Comparison of ENCODE assay signal across 12 cellular contexts in genomic region chr3:64300790-64301423, GRCh38.
A peak's percentile ranks its signal among the peaks of the same experiment; 100 is the strongest.
DNase-seq lines count a peak whose midpoint lies in the region; ATAC-seq and TF ChIP-seq lines count a peak whose summit lies in the region.
"Had no signal": no experiment of that assay in that cellular context is flagged by ENCODE, and none has a peak within 500 bp of the region (broad histone marks: within the 10 kb centered on the region; RNA-seq: fewer than 3 reads in every experiment).

No MANE protein-coding gene starts in this region.

- in situ Hi-C loops in SK-MEL-5 (cut with HindIII; ENCODE audit: low pct_unique_long_range_greater_than_20kb, low sequenced_read_pairs) = no loop called here

- no peak for ATAC-seq in HG03108 (IDR thresholded peaks at IDR 0.05; ENCODE audit: unreplicated experiment)
- no peak for ATAC-seq in GM19351 (IDR thresholded peaks at IDR 0.05; ENCODE audit: unreplicated experiment)
- ATAC-seq: CD8-positive, alpha-beta T cell; stimulated activated naive CD8-positive, alpha-beta T cell treated with anti-CD3 and anti-CD28 coated beads, Interleukin-15, Interleukin-2, amounts not matched to agents 100 U/mL and 50 U/mL, for 24 hours had no signal

- no peak for TF ChIP-seq CTCF in fibroblast of pulmonary artery (IDR thresholded peaks at IDR 0.05; ENCODE audit: low read length, missing control alignments)

- H3K4me3 ChIP-seq in fibroblast of pulmonary artery (replicated peaks; ENCODE audit: low read depth, low read length) = no peak overlapping the region
- no peak overlapping the region for H3K4me3 ChIP-seq in skeletal muscle cell (ENCODE audit: low read depth, low read length)
- H3K4me3 ChIP-seq: dorsolateral prefrontal cortex had no signal

- DNase-seq in GM03348 (ENCODE audit: low spot score) (peak; percentile 65), SK-MEL-5 (ENCODE audit: low read depth, low spot score) (peak; percentile 9), fibroblast of pulmonary artery (ENCODE audit: low read depth) (peak; percentile 90), skeletal muscle cell (ENCODE audit: low read depth) (peak; percentile 87), GDM1 (lab: John Stamatoyannopoulos, UW) (no peak)
- DNase-seq: activated CD4-positive, alpha-beta memory T cell treated with anti-CD3 and anti-CD28 coated beads for 36 hours; CD8-positive, alpha-beta T cell; dorsolateral prefrontal cortex; NCI-H1694; stimulated activated naive CD8-positive, alpha-beta T cell treated with anti-CD3 and anti-CD28 coated beads, Interleukin-15, Interleukin-2, amounts not matched to agents 100 U/mL and 50 U/mL, for 24 hours had no signal
